ENCODE assay signal across 3 cellular contexts in the genomic region with DNA sequence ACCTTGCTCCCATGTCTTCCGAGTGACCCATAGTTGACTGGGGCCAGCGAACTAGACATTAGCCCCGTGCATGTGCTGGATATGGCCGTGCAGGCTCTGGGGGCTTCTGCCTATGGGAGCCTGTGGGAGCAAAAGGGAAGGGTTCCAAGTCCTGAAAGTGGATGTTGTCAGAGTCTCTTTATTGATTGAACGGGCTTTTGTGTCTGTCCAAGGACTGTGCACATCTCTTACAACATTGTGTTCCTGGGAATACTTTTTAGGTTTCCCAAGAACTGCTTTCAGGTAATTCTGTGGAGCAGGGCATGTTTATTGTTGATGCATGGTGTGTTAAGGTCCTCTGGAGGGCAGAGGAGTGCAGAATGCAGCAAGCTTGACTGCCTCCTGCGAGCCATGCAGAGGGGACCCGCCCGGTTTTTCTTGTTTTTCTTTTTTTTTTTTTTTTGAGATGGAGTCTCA.
A peak's percentile ranks its signal among the peaks of the same experiment; 100 is the strongest.
TF ChIP-seq lines count a peak whose summit lies in the region.

No MANE protein-coding gene starts in this region.

TF ChIP-seq in GM12891, 5 proteins besides CTCF, POLR2A, EP300 and RAD21:
- peak; percentile 38 for TF ChIP-seq PAX5 (IDR thresholded peaks at IDR 0.05; ENCODE audit: insufficient read depth, low read length, severe bottlenecking)
- TF ChIP-seq SPI1 (IDR thresholded peaks at IDR 0.05; ENCODE audit: low read depth, low read length): no peak

TF ChIP-seq in WTC11, 78 proteins besides CTCF, POLR2A, EP300 and RAD21:
- TF ChIP-seq, protein P1, sequence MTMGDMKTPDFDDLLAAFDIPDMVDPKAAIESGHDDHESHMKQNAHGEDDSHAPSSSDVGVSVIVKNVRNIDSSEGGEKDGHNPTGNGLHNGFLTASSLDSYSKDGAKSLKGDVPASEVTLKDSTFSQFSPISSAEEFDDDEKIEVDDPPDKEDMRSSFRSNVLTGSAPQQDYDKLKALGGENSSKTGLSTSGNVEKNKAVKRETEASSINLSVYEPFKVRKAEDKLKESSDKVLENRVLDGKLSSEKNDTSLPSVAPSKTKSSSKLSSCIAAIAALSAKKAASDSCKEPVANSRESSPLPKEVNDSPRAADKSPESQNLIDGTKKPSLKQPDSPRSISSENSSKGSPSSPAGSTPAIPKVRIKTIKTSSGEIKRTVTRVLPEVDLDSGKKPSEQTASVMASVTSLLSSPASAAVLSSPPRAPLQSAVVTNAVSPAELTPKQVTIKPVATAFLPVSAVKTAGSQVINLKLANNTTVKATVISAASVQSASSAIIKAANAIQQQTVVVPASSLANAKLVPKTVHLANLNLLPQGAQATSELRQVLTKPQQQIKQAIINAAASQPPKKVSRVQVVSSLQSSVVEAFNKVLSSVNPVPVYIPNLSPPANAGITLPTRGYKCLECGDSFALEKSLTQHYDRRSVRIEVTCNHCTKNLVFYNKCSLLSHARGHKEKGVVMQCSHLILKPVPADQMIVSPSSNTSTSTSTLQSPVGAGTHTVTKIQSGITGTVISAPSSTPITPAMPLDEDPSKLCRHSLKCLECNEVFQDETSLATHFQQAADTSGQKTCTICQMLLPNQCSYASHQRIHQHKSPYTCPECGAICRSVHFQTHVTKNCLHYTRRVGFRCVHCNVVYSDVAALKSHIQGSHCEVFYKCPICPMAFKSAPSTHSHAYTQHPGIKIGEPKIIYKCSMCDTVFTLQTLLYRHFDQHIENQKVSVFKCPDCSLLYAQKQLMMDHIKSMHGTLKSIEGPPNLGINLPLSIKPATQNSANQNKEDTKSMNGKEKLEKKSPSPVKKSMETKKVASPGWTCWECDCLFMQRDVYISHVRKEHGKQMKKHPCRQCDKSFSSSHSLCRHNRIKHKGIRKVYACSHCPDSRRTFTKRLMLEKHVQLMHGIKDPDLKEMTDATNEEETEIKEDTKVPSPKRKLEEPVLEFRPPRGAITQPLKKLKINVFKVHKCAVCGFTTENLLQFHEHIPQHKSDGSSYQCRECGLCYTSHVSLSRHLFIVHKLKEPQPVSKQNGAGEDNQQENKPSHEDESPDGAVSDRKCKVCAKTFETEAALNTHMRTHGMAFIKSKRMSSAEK (CRISPR knock-in tag; IDR thresholded peaks at IDR 0.05; ENCODE audit: borderline replicate concordance): no peak
- TF ChIP-seq ETV6 (CRISPR knock-in tag; IDR thresholded peaks at IDR 0.05) (no peak), CREB1 (CRISPR knock-in tag; IDR thresholded peaks at IDR 0.05) (no peak)
- TF ChIP-seq, protein P2, sequence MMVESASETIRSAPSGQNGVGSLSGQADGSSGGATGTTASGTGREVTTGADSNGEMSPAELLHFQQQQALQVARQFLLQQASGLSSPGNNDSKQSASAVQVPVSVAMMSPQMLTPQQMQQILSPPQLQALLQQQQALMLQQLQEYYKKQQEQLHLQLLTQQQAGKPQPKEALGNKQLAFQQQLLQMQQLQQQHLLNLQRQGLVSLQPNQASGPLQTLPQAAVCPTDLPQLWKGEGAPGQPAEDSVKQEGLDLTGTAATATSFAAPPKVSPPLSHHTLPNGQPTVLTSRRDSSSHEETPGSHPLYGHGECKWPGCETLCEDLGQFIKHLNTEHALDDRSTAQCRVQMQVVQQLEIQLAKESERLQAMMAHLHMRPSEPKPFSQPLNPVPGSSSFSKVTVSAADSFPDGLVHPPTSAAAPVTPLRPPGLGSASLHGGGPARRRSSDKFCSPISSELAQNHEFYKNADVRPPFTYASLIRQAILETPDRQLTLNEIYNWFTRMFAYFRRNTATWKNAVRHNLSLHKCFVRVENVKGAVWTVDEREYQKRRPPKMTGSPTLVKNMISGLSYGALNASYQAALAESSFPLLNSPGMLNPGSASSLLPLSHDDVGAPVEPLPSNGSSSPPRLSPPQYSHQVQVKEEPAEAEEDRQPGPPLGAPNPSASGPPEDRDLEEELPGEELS (CRISPR knock-in tag; IDR thresholded peaks at IDR 0.05): no peak
- TF ChIP-seq, protein P3, sequence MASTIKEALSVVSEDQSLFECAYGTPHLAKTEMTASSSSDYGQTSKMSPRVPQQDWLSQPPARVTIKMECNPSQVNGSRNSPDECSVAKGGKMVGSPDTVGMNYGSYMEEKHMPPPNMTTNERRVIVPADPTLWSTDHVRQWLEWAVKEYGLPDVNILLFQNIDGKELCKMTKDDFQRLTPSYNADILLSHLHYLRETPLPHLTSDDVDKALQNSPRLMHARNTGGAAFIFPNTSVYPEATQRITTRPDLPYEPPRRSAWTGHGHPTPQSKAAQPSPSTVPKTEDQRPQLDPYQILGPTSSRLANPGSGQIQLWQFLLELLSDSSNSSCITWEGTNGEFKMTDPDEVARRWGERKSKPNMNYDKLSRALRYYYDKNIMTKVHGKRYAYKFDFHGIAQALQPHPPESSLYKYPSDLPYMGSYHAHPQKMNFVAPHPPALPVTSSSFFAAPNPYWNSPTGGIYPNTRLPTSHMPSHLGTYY (CRISPR knock-in tag; IDR thresholded peaks at IDR 0.05): no peak
TF ChIP-seq in WTC11: peak in this region for 0.

TF ChIP-seq in HepG2, 621 proteins besides CTCF, POLR2A, EP300 and RAD21 (continues in another document):
- TF ChIP-seq, protein P4, sequence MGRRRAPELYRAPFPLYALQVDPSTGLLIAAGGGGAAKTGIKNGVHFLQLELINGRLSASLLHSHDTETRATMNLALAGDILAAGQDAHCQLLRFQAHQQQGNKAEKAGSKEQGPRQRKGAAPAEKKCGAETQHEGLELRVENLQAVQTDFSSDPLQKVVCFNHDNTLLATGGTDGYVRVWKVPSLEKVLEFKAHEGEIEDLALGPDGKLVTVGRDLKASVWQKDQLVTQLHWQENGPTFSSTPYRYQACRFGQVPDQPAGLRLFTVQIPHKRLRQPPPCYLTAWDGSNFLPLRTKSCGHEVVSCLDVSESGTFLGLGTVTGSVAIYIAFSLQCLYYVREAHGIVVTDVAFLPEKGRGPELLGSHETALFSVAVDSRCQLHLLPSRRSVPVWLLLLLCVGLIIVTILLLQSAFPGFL (CRISPR knock-in tag; IDR thresholded peaks at IDR 0.05): no peak
- TF ChIP-seq ZNF792 (CRISPR knock-in tag; IDR thresholded peaks at IDR 0.05) (no peak), MIER3 (CRISPR knock-in tag; IDR thresholded peaks at IDR 0.05; ENCODE audit: borderline replicate concordance) (0 out of 2 replicates have a peak, but pooled peaks have one; percentile 39), JUNB (CRISPR knock-in tag; IDR thresholded peaks at IDR 0.05; ENCODE audit: borderline replicate concordance) (no peak), ZNF746 (CRISPR knock-in tag; IDR thresholded peaks at IDR 0.05) (no peak), DNMT3B (CRISPR knock-in tag; conservative IDR thresholded peaks at IDR 0.05) (no peak), STAG1 (CRISPR knock-in tag; IDR thresholded peaks at IDR 0.05) (peak; percentile 34), SRSF9 (IDR thresholded peaks at IDR 0.05; ENCODE audit: borderline replicate concordance, insufficient read depth, low read depth, low read length, poor library complexity, severe bottlenecking) (no peak), RBM22 (optimal IDR thresholded peaks at IDR 0.05; ENCODE audit: low read length) (no peak), ZSCAN21 (CRISPR knock-in tag; IDR thresholded peaks at IDR 0.05; ENCODE audit: borderline replicate concordance) (no peak), HMGA1 (CRISPR knock-in tag; conservative IDR thresholded peaks at IDR 0.05) (no peak), ZSCAN31 (CRISPR knock-in tag; IDR thresholded peaks at IDR 0.05; ENCODE audit: low read depth) (no peak), ZNF879 (CRISPR knock-in tag; IDR thresholded peaks at IDR 0.05) (no peak), MAFG (CRISPR knock-in tag; IDR thresholded peaks at IDR 0.05) (no peak), ZNF558 (CRISPR knock-in tag; IDR thresholded peaks at IDR 0.05; ENCODE audit: borderline replicate concordance) (no peak), SMAD1 (CRISPR knock-in tag; IDR thresholded peaks at IDR 0.05; ENCODE audit: borderline replicate concordance, low read depth) (no peak), ZNF343 (CRISPR knock-in tag; IDR thresholded peaks at IDR 0.05) (no peak), ZNF749 (CRISPR knock-in tag; IDR thresholded peaks at IDR 0.05; ENCODE audit: borderline replicate concordance) (no peak), ZFP82 (CRISPR knock-in tag; IDR thresholded peaks at IDR 0.05; ENCODE audit: borderline replicate concordance) (no peak), IKZF4 (CRISPR knock-in tag; IDR thresholded peaks at IDR 0.05; ENCODE audit: borderline replicate concordance, low read depth, not compliant biosample characterization) (no peak), ZNF382 (CRISPR knock-in tag; IDR thresholded peaks at IDR 0.05; ENCODE audit: borderline replicate concordance) (no peak), HOXD1 (CRISPR knock-in tag; IDR thresholded peaks at IDR 0.05) (no peak), MAFK (conservative IDR thresholded peaks at IDR 0.05 in 1 of 2, IDR thresholded peaks at IDR 0.05 in 1 of 2; ENCODE audit: low read length in 2 of 2) (no peak), TARDBP (CRISPR knock-in tag; IDR thresholded peaks at IDR 0.05) (0 out of 2 replicates have a peak, but pooled peaks have one; percentile 32), ZNF143 (CRISPR knock-in tag; IDR thresholded peaks at IDR 0.05) (no peak), ZBTB7B (CRISPR knock-in tag; IDR thresholded peaks at IDR 0.05) (no peak), ZNF672 (CRISPR knock-in tag; IDR thresholded peaks at IDR 0.05) (no peak), KAT8 (CRISPR knock-in tag; IDR thresholded peaks at IDR 0.05) (0 out of 2 replicates have a peak, but pooled peaks have one; percentile 27)
- TF ChIP-seq, protein P5, sequence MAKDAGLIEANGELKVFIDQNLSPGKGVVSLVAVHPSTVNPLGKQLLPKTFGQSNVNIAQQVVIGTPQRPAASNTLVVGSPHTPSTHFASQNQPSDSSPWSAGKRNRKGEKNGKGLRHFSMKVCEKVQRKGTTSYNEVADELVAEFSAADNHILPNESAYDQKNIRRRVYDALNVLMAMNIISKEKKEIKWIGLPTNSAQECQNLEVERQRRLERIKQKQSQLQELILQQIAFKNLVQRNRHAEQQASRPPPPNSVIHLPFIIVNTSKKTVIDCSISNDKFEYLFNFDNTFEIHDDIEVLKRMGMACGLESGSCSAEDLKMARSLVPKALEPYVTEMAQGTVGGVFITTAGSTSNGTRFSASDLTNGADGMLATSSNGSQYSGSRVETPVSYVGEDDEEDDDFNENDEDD (CRISPR knock-in tag; IDR thresholded peaks at IDR 0.05; ENCODE audit: borderline replicate concordance): no peak
- TF ChIP-seq, protein P6, sequence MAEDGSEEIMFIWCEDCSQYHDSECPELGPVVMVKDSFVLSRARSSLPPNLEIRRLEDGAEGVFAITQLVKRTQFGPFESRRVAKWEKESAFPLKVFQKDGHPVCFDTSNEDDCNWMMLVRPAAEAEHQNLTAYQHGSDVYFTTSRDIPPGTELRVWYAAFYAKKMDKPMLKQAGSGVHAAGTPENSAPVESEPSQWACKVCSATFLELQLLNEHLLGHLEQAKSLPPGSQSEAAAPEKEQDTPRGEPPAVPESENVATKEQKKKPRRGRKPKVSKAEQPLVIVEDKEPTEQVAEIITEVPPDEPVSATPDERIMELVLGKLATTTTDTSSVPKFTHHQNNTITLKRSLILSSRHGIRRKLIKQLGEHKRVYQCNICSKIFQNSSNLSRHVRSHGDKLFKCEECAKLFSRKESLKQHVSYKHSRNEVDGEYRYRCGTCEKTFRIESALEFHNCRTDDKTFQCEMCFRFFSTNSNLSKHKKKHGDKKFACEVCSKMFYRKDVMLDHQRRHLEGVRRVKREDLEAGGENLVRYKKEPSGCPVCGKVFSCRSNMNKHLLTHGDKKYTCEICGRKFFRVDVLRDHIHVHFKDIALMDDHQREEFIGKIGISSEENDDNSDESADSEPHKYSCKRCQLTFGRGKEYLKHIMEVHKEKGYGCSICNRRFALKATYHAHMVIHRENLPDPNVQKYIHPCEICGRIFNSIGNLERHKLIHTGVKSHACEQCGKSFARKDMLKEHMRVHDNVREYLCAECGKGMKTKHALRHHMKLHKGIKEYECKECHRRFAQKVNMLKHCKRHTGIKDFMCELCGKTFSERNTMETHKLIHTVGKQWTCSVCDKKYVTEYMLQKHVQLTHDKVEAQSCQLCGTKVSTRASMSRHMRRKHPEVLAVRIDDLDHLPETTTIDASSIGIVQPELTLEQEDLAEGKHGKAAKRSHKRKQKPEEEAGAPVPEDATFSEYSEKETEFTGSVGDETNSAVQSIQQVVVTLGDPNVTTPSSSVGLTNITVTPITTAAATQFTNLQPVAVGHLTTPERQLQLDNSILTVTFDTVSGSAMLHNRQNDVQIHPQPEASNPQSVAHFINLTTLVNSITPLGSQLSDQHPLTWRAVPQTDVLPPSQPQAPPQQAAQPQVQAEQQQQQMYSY (CRISPR knock-in tag; IDR thresholded peaks at IDR 0.05): no peak
- TF ChIP-seq, protein P7, sequence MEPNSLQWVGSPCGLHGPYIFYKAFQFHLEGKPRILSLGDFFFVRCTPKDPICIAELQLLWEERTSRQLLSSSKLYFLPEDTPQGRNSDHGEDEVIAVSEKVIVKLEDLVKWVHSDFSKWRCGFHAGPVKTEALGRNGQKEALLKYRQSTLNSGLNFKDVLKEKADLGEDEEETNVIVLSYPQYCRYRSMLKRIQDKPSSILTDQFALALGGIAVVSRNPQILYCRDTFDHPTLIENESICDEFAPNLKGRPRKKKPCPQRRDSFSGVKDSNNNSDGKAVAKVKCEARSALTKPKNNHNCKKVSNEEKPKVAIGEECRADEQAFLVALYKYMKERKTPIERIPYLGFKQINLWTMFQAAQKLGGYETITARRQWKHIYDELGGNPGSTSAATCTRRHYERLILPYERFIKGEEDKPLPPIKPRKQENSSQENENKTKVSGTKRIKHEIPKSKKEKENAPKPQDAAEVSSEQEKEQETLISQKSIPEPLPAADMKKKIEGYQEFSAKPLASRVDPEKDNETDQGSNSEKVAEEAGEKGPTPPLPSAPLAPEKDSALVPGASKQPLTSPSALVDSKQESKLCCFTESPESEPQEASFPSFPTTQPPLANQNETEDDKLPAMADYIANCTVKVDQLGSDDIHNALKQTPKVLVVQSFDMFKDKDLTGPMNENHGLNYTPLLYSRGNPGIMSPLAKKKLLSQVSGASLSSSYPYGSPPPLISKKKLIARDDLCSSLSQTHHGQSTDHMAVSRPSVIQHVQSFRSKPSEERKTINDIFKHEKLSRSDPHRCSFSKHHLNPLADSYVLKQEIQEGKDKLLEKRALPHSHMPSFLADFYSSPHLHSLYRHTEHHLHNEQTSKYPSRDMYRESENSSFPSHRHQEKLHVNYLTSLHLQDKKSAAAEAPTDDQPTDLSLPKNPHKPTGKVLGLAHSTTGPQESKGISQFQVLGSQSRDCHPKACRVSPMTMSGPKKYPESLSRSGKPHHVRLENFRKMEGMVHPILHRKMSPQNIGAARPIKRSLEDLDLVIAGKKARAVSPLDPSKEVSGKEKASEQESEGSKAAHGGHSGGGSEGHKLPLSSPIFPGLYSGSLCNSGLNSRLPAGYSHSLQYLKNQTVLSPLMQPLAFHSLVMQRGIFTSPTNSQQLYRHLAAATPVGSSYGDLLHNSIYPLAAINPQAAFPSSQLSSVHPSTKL (CRISPR knock-in tag; IDR thresholded peaks at IDR 0.05): peak; percentile 72
- TF ChIP-seq, protein P8, sequence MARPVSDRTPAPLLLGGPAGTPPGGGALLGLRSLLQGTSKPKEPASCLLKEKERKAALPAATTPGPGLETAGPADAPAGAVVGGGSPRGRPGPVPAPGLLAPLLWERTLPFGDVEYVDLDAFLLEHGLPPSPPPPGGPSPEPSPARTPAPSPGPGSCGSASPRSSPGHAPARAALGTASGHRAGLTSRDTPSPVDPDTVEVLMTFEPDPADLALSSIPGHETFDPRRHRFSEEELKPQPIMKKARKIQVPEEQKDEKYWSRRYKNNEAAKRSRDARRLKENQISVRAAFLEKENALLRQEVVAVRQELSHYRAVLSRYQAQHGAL (CRISPR knock-in tag; IDR thresholded peaks at IDR 0.05; ENCODE audit: not compliant biosample characterization): no peak
- TF ChIP-seq, protein P9, sequence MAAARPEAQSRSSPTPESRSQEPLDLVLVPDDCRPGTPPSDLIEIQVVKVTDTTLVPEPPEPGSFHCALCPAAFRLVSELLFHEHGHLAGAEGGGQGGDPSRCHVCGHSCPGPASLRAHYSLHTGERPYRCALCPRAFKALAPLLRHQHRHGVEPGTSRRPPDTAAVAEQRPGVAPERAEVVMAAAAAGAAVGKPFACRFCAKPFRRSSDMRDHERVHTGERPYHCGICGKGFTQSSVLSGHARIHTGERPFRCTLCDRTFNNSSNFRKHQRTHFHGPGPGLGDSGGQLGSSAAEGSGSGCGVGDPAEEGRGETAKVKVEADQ (CRISPR knock-in tag; IDR thresholded peaks at IDR 0.05; ENCODE audit: borderline replicate concordance): no peak
